ENCODE assay signal across 8 cellular contexts in the genomic region with DNA sequence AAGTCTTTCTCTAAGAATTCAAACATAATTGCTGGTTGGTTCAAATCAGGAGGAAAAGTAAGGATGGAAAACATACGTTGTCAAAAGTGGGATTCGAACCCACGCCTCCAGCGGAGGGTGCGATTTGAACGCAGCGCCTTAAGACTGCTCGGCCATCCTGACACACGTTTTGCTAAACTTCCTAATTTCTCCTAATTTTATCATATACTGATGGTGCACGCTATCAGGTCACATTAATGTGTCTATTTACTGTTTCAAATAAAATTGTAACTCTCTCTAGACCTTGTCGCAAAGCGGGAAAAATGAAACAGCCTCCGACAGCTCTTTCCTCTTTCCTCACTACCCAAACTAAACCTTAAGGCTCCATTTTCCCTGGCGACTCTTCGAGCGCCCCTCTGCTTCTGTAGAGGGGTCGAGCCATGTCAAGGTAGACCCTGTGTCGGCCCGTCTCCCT. TPM values are rescaled to one million over a fixed set of nuclear protein-coding genes. Genes with fewer than 3 reads are reported as not detected.
DNase-seq lines count a peak whose midpoint lies in the region; ATAC-seq, FAIRE-seq and TF ChIP-seq lines count a peak whose summit lies in the region.
"Not testable (repeated sequence)": the region's sequence is repeated elsewhere in the genome, so short reads cannot be mapped to it uniquely, and the experiment has no call there.

No MANE protein-coding gene starts in this region.

- 2 to 3% methylated on average over 16 to 18 of the region's 19 CpGs for WGBS in lung, 2 donors
- WGBS in small intestine, 3 donors, result 2 to 6% (median 4%) methylated on average over 17 to 19 of the region's 19 CpGs

- not testable (repeated sequence) for H3K36me3 ChIP-seq in SJSA1; adipocyte (ENCODE audit: control insufficient read depth, insufficient read depth, low read length, severe bottlenecking); lung (ENCODE audit: control insufficient read depth in 2 of 2, insufficient read depth in 2 of 2, low read length in 2 of 2); small intestine (ENCODE audit: control insufficient read depth in 2 of 2, insufficient read depth in 2 of 2, low read length in 2 of 2)

- FAIRE-seq in small intestine (lab: Jason Lieb, UNC), result not testable (repeated sequence)

- TF ChIP-seq CTCF in lung (IDR thresholded peaks at IDR 0.05; ENCODE audit: control extremely low read depth, extremely low read depth), result not testable (repeated sequence)

- DNase-seq in AG20443 (ENCODE audit: low spot score), result peak; percentile 31
- peak; percentile 73 for DNase-seq in M059J (ENCODE audit: low read depth)
- peak in 1 of 2 experiments; percentile 62 for DNase-seq in SJSA1 (ENCODE audit: low read depth in 1 of 2, low spot score in 2 of 2)
- peak; percentile 65 for DNase-seq in adipocyte (ENCODE audit: low read depth)
- DNase-seq in fibroblast of peridontal ligament (ENCODE audit: extremely low read depth), result peak; percentile 58
- DNase-seq in lung (ENCODE audit: low spot score), result not testable (repeated sequence)
- peak; percentile 9 for DNase-seq in small intestine

- H3K4me1 ChIP-seq in SJSA1 (replicated peaks); adipocyte (ENCODE audit: control insufficient read depth, insufficient read depth, low read length); lung (ENCODE audit: control insufficient read depth in 2 of 2, insufficient read depth in 2 of 2, low read length in 2 of 2); small intestine (ENCODE audit: control insufficient read depth in 2 of 2, insufficient read depth in 1 of 2, low read depth in 1 of 2, low read length in 1 of 2): not testable (repeated sequence)

- not testable (repeated sequence) for H3K27me3 ChIP-seq in SJSA1 (replicated peaks); adipocyte (replicated peaks; ENCODE audit: control insufficient read depth, insufficient read depth, low read length); lung (ENCODE audit: control insufficient read depth, insufficient read depth); small intestine (ENCODE audit: control insufficient read depth in 2 of 2, insufficient read depth in 2 of 2, low read length in 2 of 2)

- H3K4me3 ChIP-seq in SJSA1 (peak overlapping the region; percentile 37), adipocyte (ENCODE audit: low read length) (peak overlapping the region; percentile 86), lung (peak overlapping the region; percentile 42), small intestine (ENCODE audit: low read depth in 1 of 2, low read length in 2 of 2) (peak overlapping the region; percentile 30 to 33)

- ATAC-seq in GM19468 (IDR thresholded peaks at IDR 0.05; ENCODE audit: extremely low read depth, unreplicated experiment), result peak; percentile 2
- peak; percentile 5 for ATAC-seq in lung (ENCODE audit: insufficient read depth, low FRiP score)

- H3K9ac ChIP-seq in adipocyte (ENCODE audit: low read length), result peak overlapping the region; percentile 79

- not testable (repeated sequence) for H3K9me3 ChIP-seq in SJSA1 (replicated peaks); adipocyte (ENCODE audit: control insufficient read depth, low read length); lung (ENCODE audit: control insufficient read depth in 2 of 2, insufficient read depth in 1 of 2, low read length in 1 of 2); small intestine (ENCODE audit: control insufficient read depth, low read depth)

- not testable (repeated sequence) for H3K27ac ChIP-seq in SJSA1
- H3K27ac ChIP-seq in lung (ENCODE audit: low read depth in 1 of 2, low read length in 1 of 2) (peak overlapping the region; percentile 56 to 67), small intestine (ENCODE audit: low read depth in 1 of 2, low read length in 1 of 2) (peak overlapping the region in 1 of 2 donors; percentile 75)

RNA-seq across cellular contexts. Expression of a gene that starts 19.1 kb away (rescaled TPM):
- 1.0 TPM in 1 of 2 replicates, not detected in the other for total RNA-seq in M059J (2014; rRNA removed; shearing (Covaris generic))
- not detected in 2 replicates for total RNA-seq in SJSA1 (2014; rRNA removed; shearing (Covaris generic))
- total RNA-seq in lung, result 10 to 100 TPM in 1 of 2 donors, 1 to 10 TPM in 1; 9.9 to 15.7 TPM
- polyA plus RNA-seq in lung, result 10 to 100 TPM in 1 of 2 donors, 1 to 10 TPM in 1; 1.8 to 79.0 TPM
- under 1 TPM; 0.22 to 0.54 (median 0.27) TPM for polyA plus RNA-seq in small intestine

RNA-seq across cellular contexts. Expression of a gene that starts 51.0 kb away (rescaled TPM):
- total RNA-seq in M059J (2014; rRNA removed; shearing (Covaris generic)), result not detected in 2 replicates
- total RNA-seq in SJSA1 (2014; rRNA removed; shearing (Covaris generic)), result not detected in 2 replicates
- 10 to 100 TPM in 1 of 2 donors, 1 to 10 TPM in 1; 6.8 to 12.3 TPM for total RNA-seq in lung
- polyA plus RNA-seq in lung (10 to 100 TPM in 1 of 2 donors, 1 to 10 TPM in 1; 9.0 to 12.0 TPM), small intestine (10 to 100 TPM in 1 of 3 donors, under 1 TPM in 1, not detected in 1; 0.54 to 12.3 TPM)

Comparison
In these comparisons a context has a peak if more than half of its experiments do, and no peak if none do; other contexts are left out.
1. H3K4me3 ChIP-seq: peak in every context shown above with its lines; median percentile 86 in adipocyte; 42 in lung; 37 in SJSA1; 32 in small intestine.